3 cellular contexts compared by ENCODE assay signal in the genomic region with DNA sequence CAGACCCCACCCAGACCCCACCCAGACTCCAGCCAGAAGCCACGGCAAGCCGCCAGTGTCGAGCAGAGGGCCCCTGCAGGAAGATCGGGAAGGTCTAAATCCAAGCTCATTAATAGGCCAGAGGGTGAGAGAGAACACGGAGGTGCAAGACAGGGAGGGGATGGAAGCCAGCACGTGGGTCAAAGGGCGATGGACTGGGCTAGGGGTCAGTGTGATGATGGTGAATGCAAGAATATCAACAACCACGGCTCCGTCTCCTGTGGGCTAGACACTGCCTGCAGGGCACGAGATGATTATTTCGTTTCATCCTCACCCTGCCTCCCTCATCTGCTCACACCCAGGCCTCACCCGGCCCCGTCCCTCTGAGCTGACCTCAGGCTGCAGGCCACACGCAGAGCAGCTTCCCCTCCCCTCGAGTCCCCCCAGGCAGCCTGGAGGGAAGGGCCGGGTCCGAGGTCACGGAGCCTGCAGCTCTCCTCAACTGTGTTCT.
TF ChIP-seq lines count a peak whose summit lies in the region.

No MANE protein-coding gene starts in this region.

TF ChIP-seq in liver, 16 proteins besides CTCF, POLR2A, EP300 and RAD21:
- TF ChIP-seq SP1 (IDR thresholded peaks at IDR 0.05) (no peak), NR2F2 (IDR thresholded peaks at IDR 0.05) (peak; percentile 50)

TF ChIP-seq in HepG2, 621 proteins besides CTCF, POLR2A, EP300 and RAD21 (continues in another document):
- no peak for TF ChIP-seq ZNF136 (CRISPR knock-in tag; IDR thresholded peaks at IDR 0.05; ENCODE audit: low read depth)
- no peak for TF ChIP-seq TFE3 (CRISPR knock-in tag; IDR thresholded peaks at IDR 0.05)
- TF ChIP-seq PATZ1 (CRISPR knock-in tag; IDR thresholded peaks at IDR 0.05), result no peak
- TF ChIP-seq RORA (CRISPR knock-in tag; IDR thresholded peaks at IDR 0.05), result no peak
- TF ChIP-seq ZNF691 (CRISPR knock-in tag; IDR thresholded peaks at IDR 0.05; ENCODE audit: borderline replicate concordance, low read depth), result no peak
- no peak for TF ChIP-seq ZNF768 (CRISPR knock-in tag; IDR thresholded peaks at IDR 0.05)
- TF ChIP-seq ZNF563 (CRISPR knock-in tag; IDR thresholded peaks at IDR 0.05), result no peak
- TF ChIP-seq AGO1 (IDR thresholded peaks at IDR 0.05; ENCODE audit: low read depth, low read length, poor library complexity, severe bottlenecking), result no peak
- TF ChIP-seq ELF3 (CRISPR knock-in tag; IDR thresholded peaks at IDR 0.05), result no peak
- TF ChIP-seq KDM4B (CRISPR knock-in tag; IDR thresholded peaks at IDR 0.05), result no peak
- no peak for TF ChIP-seq ZNF75D (CRISPR knock-in tag; IDR thresholded peaks at IDR 0.05; ENCODE audit: borderline replicate concordance)
- no peak for TF ChIP-seq SKI (IDR thresholded peaks at IDR 0.05; ENCODE audit: partially characterized antibody)
- no peak for TF ChIP-seq MTA1 (CRISPR knock-in tag; IDR thresholded peaks at IDR 0.05; ENCODE audit: borderline replicate concordance)
- no peak for TF ChIP-seq THRA (CRISPR knock-in tag; IDR thresholded peaks at IDR 0.05; ENCODE audit: borderline replicate concordance)
- no peak for TF ChIP-seq ZNF788 (CRISPR knock-in tag; IDR thresholded peaks at IDR 0.05; ENCODE audit: borderline replicate concordance)
- no peak for TF ChIP-seq ZNF451 (CRISPR knock-in tag; IDR thresholded peaks at IDR 0.05)
- no peak for TF ChIP-seq SP140L (CRISPR knock-in tag; IDR thresholded peaks at IDR 0.05; ENCODE audit: borderline replicate concordance)
- TF ChIP-seq ZBTB26 (CRISPR knock-in tag; IDR thresholded peaks at IDR 0.05; ENCODE audit: borderline replicate concordance), result no peak
- TF ChIP-seq CREM (IDR thresholded peaks at IDR 0.05), result no peak
- no peak for TF ChIP-seq CREM (CRISPR knock-in tag; IDR thresholded peaks at IDR 0.05)

TF ChIP-seq in HEK293T, 16 proteins besides CTCF, POLR2A, EP300 and RAD21:
- TF ChIP-seq ZNF384 (IDR thresholded peaks at IDR 0.05) (no peak), PKNOX1 (IDR thresholded peaks at IDR 0.05) (no peak), FOXM1 (IDR thresholded peaks at IDR 0.05; ENCODE audit: borderline replicate concordance) (no peak), L3MBTL2 (conservative IDR thresholded peaks at IDR 0.05) (no peak), SUZ12 (IDR thresholded peaks at IDR 0.05) (no peak), FOXA1 (IDR thresholded peaks at IDR 0.05) (no peak), BHLHE40 (IDR thresholded peaks at IDR 0.05; ENCODE audit: borderline replicate concordance) (no peak), NFRKB (IDR thresholded peaks at IDR 0.05) (no peak)
TF ChIP-seq in HEK293T: peak in this region for 0.
